ENCODE assay signal across 34 cellular contexts in genomic region chr1:236213534-236213933, GRCh38.
"Had no signal": no experiment of that assay in that cellular context is flagged by ENCODE, and none has a peak within 500 bp of the region (broad histone marks: within the 10 kb centered on the region; RNA-seq: fewer than 3 reads in every experiment).

No MANE protein-coding gene starts in this region.

- H3K36me3 ChIP-seq: ascending aorta, cardiac muscle cell had no signal

- H3K4me1 Mint-ChIP-seq: activated B cell treated with CpG ODN at 0.5 μM for 24 hours; activated CD4-positive, alpha-beta memory T cell treated with anti-CD3 and anti-CD28 coated beads, Interleukin-2, amount 10 ng/mL, durations not matched to agents 7 days and 5 days; activated CD4-positive, alpha-beta T cell treated with anti-CD3 and anti-CD28 coated beads, Interleukin-2, amount 10 ng/mL, durations not matched to agents 7 days and 5 days; activated CD8-positive, alpha-beta memory T cell treated with anti-CD3 and anti-CD28 coated beads, Interleukin-2, amount 10 ng/mL, durations not matched to agents 7 days and 5 days; activated naive CD4-positive, alpha-beta T cell treated with anti-CD3 and anti-CD28 coated beads, Interleukin-2, amount 10 ng/mL, durations not matched to agents 7 days and 5 days; activated naive CD4-positive, alpha-beta T cell treated with anti-CD3 and anti-CD28 coated beads, Interleukin-2, amount 50 U/mL, for 24 hours; activated naive CD8-positive, alpha-beta T cell treated with anti-CD3 and anti-CD28 coated beads, Interleukin-2, amount 10 ng/mL, durations not matched to agents 7 days and 5 days; activated naive CD8-positive, alpha-beta T cell treated with anti-CD3 and anti-CD28 coated beads, Interleukin-2, amount 50 U/mL, for 24 hours; brain; central memory CD8-positive, alpha-beta T cell had no signal

- H3K4me3 Mint-ChIP-seq: activated B cell treated with CpG ODN at 0.5 μM for 24 hours; activated CD4-positive, alpha-beta memory T cell treated with anti-CD3 and anti-CD28 coated beads, Interleukin-2, amount 10 ng/mL, durations not matched to agents 7 days and 5 days; activated CD4-positive, alpha-beta T cell treated with anti-CD3 and anti-CD28 coated beads, Interleukin-2, amount 10 ng/mL, durations not matched to agents 7 days and 5 days; activated CD8-positive, alpha-beta memory T cell treated with anti-CD3 and anti-CD28 coated beads, Interleukin-2, amount 10 ng/mL, durations not matched to agents 7 days and 5 days; activated CD8-positive, alpha-beta T cell treated with anti-CD3 and anti-CD28 coated beads, Interleukin-2, amount 10 ng/mL, durations not matched to agents 7 days and 5 days; activated naive CD4-positive, alpha-beta T cell treated with anti-CD3 and anti-CD28 coated beads, Interleukin-2, amount 10 ng/mL, durations not matched to agents 7 days and 5 days; activated naive CD4-positive, alpha-beta T cell treated with anti-CD3 and anti-CD28 coated beads, Interleukin-2, amount 50 U/mL, for 24 hours; activated naive CD8-positive, alpha-beta T cell; activated naive CD8-positive, alpha-beta T cell treated with anti-CD3 and anti-CD28 coated beads, Interleukin-2, amount 10 ng/mL, durations not matched to agents 7 days and 5 days; activated naive CD8-positive, alpha-beta T cell treated with anti-CD3 and anti-CD28 coated beads, Interleukin-2, amount 50 U/mL, for 24 hours; activated T-cell treated with anti-CD3 and anti-CD28 coated beads, Interleukin-2, amount 50 U/mL, for 24 hours; brain; central memory CD8-positive, alpha-beta T cell; T-helper 1 cell treated with Interleukin-12 subunit alpha and Interleukin-12 subunit beta and Interleukin-4 antibody, amounts not matched to agents 30 μg/mL and 1 μg/mL, for 36 hours; T-helper 2 cell treated with Interferon-gamma antibody and Interleukin-4, amounts not matched to agents 5 μg/mL and 100 μg/mL, for 36 hours had no signal

- H3K9me3 Mint-ChIP-seq: activated B cell treated with CpG ODN at 0.5 μM for 24 hours; activated CD4-positive, alpha-beta memory T cell treated with anti-CD3 and anti-CD28 coated beads, Interleukin-2, amount 10 ng/mL, durations not matched to agents 7 days and 5 days; activated CD4-positive, alpha-beta T cell treated with anti-CD3 and anti-CD28 coated beads, Interleukin-2, amount 10 ng/mL, durations not matched to agents 7 days and 5 days; activated naive CD4-positive, alpha-beta T cell treated with anti-CD3 and anti-CD28 coated beads, Interleukin-2, amount 10 ng/mL, durations not matched to agents 7 days and 5 days; activated naive CD4-positive, alpha-beta T cell treated with anti-CD3 and anti-CD28 coated beads, Interleukin-2, amount 50 U/mL, for 24 hours; activated naive CD8-positive, alpha-beta T cell treated with anti-CD3 and anti-CD28 coated beads, Interleukin-2, amount 10 ng/mL, durations not matched to agents 7 days and 5 days; activated naive CD8-positive, alpha-beta T cell treated with anti-CD3 and anti-CD28 coated beads, Interleukin-2, amount 50 U/mL, for 24 hours; activated T-cell treated with anti-CD3 and anti-CD28 coated beads, Interleukin-2, amount 50 U/mL, for 24 hours; activated T-helper 2 cell treated with anti-CD3 and anti-CD28 coated beads, Interferon-gamma antibody, Interleukin-2, Interleukin-4, amounts not matched to agents 10 μg/mL and 5 μg/mL and 100 μg/mL, durations not matched to agents 14 hours and 24 hours and 36 hours; brain; central memory CD8-positive, alpha-beta T cell; T-helper 1 cell treated with Interleukin-12 subunit alpha and Interleukin-12 subunit beta and Interleukin-4 antibody, amounts not matched to agents 30 μg/mL and 1 μg/mL, for 36 hours; T-helper 2 cell treated with Interferon-gamma antibody and Interleukin-4, amounts not matched to agents 5 μg/mL and 100 μg/mL, for 36 hours had no signal

- DNase-seq: activated B cell treated with CpG ODN at 0.5 μM for 24 hours; activated CD4-positive, alpha-beta memory T cell treated with anti-CD3 and anti-CD28 coated beads, Interleukin-2, amount 10 ng/mL, durations not matched to agents 7 days and 5 days; activated CD4-positive, alpha-beta T cell treated with anti-CD3 and anti-CD28 coated beads for 48 hours; activated CD4-positive, alpha-beta T cell treated with anti-CD3 and anti-CD28 coated beads, Interleukin-2, amount 10 ng/mL, durations not matched to agents 7 days and 5 days; activated CD4-positive, alpha-beta T cell treated with anti-CD3 and anti-CD28 coated beads, Interleukin-2, amount 50 U/mL, for 48 hours; activated CD4-positive, CD25-positive, alpha-beta regulatory T cell treated with anti-CD3 and anti-CD28 coated beads, Interleukin-2, amount 50 U/mL, for 72 hours; activated CD8-positive, alpha-beta memory T cell treated with anti-CD3 and anti-CD28 coated beads for 24 hours; activated CD8-positive, alpha-beta memory T cell treated with anti-CD3 and anti-CD28 coated beads, Interleukin-2, amount 10 ng/mL, durations not matched to agents 7 days and 5 days; activated CD8-positive, alpha-beta memory T cell treated with anti-CD3 and anti-CD28 coated beads, Interleukin-2, amount 50 U/mL, for 48 hours; activated CD8-positive, alpha-beta T cell treated with anti-CD3 and anti-CD28 coated beads, Interleukin-2, amount 10 ng/mL, durations not matched to agents 7 days and 5 days; activated effector memory CD4-positive, alpha-beta T cell treated with Interleukin-2 at 50 U/mL for 16 hours; activated gamma-delta T cell; activated naive CD4-positive, alpha-beta T cell treated with anti-CD3 and anti-CD28 coated beads, Interleukin-2, amount 10 ng/mL, durations not matched to agents 7 days and 5 days; activated naive CD4-positive, alpha-beta T cell treated with Interleukin-2 at 50 U/mL for 16 hours; activated naive CD8-positive, alpha-beta T cell treated with anti-CD3 and anti-CD28 coated beads, Interleukin-2, amount 10 ng/mL, durations not matched to agents 7 days and 5 days; activated naive CD8-positive, alpha-beta T cell treated with anti-CD3 and anti-CD28 coated beads, Interleukin-2, amount 50 U/mL, for 24 hours; activated T-cell treated with anti-CD3 and anti-CD28 coated beads, Interleukin-2, amount 50 U/mL, for 24 hours; activated T-cell treated with anti-CD3 and anti-CD28 coated beads, Interleukin-2, amount 50 U/mL, for 48 hours; amygdala; anterior cingulate cortex; caudate nucleus; cerebellar nuclear complex; T-helper 2 cell; T-helper 9 cell had no signal

- H3K27me3 ChIP-seq: ascending aorta, cardiac muscle cell had no signal

- H3K36me3 Mint-ChIP-seq: activated naive CD4-positive, alpha-beta T cell treated with anti-CD3 and anti-CD28 coated beads, Interleukin-2, amount 10 ng/mL, durations not matched to agents 7 days and 5 days had no signal

- H3K27ac ChIP-seq: ascending aorta, cardiac muscle cell, VCaP had no signal

- H3K4me1 ChIP-seq: ascending aorta had no signal

- H3K4me3 ChIP-seq: ascending aorta, cardiac muscle cell had no signal

- H3K27ac Mint-ChIP-seq: activated B cell treated with CpG ODN at 0.5 μM for 24 hours; activated CD4-positive, alpha-beta memory T cell treated with anti-CD3 and anti-CD28 coated beads, Interleukin-2, amount 10 ng/mL, durations not matched to agents 7 days and 5 days; activated CD4-positive, alpha-beta T cell treated with anti-CD3 and anti-CD28 coated beads, Interleukin-2, amount 10 ng/mL, durations not matched to agents 7 days and 5 days; activated CD8-positive, alpha-beta memory T cell treated with anti-CD3 and anti-CD28 coated beads, Interleukin-2, amount 10 ng/mL, durations not matched to agents 7 days and 5 days; activated CD8-positive, alpha-beta T cell treated with anti-CD3 and anti-CD28 coated beads, Interleukin-2, amount 10 ng/mL, durations not matched to agents 7 days and 5 days; activated naive CD4-positive, alpha-beta T cell treated with anti-CD3 and anti-CD28 coated beads, Interleukin-2, amount 10 ng/mL, durations not matched to agents 7 days and 5 days; activated naive CD4-positive, alpha-beta T cell treated with anti-CD3 and anti-CD28 coated beads, Interleukin-2, amount 50 U/mL, for 24 hours; activated naive CD8-positive, alpha-beta T cell; activated naive CD8-positive, alpha-beta T cell treated with anti-CD3 and anti-CD28 coated beads, Interleukin-2, amount 10 ng/mL, durations not matched to agents 7 days and 5 days; activated naive CD8-positive, alpha-beta T cell treated with anti-CD3 and anti-CD28 coated beads, Interleukin-2, amount 50 U/mL, for 24 hours; activated T-cell treated with anti-CD3 and anti-CD28 coated beads, Interleukin-2, amount 50 U/mL, for 24 hours; activated T-helper 2 cell treated with anti-CD3 and anti-CD28 coated beads, Interferon-gamma antibody, Interleukin-2, Interleukin-4, amounts not matched to agents 10 μg/mL and 5 μg/mL and 100 μg/mL, durations not matched to agents 14 hours and 24 hours and 36 hours; brain; T-helper 1 cell treated with Interleukin-12 subunit alpha and Interleukin-12 subunit beta and Interleukin-4 antibody, amounts not matched to agents 30 μg/mL and 1 μg/mL, for 36 hours; T-helper 2 cell treated with Interferon-gamma antibody and Interleukin-4, amounts not matched to agents 5 μg/mL and 100 μg/mL, for 36 hours had no signal

- ATAC-seq: activated CD8-positive, alpha-beta memory T cell treated with anti-CD3 and anti-CD28 coated beads, Interleukin-2, amount 10 ng/mL, durations not matched to agents 7 days and 5 days; activated CD8-positive, alpha-beta T cell treated with anti-CD3 and anti-CD28 coated beads, Interleukin-2, amount 10 ng/mL, durations not matched to agents 7 days and 5 days; activated naive CD8-positive, alpha-beta T cell treated with anti-CD3 and anti-CD28 coated beads, Interleukin-2, amount 50 U/mL, for 24 hours had no signal

- H3K9me3 ChIP-seq: ascending aorta had no signal

- H3K27me3 Mint-ChIP-seq: activated B cell treated with CpG ODN at 0.5 μM for 24 hours; activated CD4-positive, alpha-beta memory T cell treated with anti-CD3 and anti-CD28 coated beads, Interleukin-2, amount 10 ng/mL, durations not matched to agents 7 days and 5 days; activated CD4-positive, alpha-beta T cell treated with anti-CD3 and anti-CD28 coated beads, Interleukin-2, amount 10 ng/mL, durations not matched to agents 7 days and 5 days; activated CD8-positive, alpha-beta memory T cell treated with anti-CD3 and anti-CD28 coated beads, Interleukin-2, amount 10 ng/mL, durations not matched to agents 7 days and 5 days; activated naive CD4-positive, alpha-beta T cell treated with anti-CD3 and anti-CD28 coated beads, Interleukin-2, amount 10 ng/mL, durations not matched to agents 7 days and 5 days; activated naive CD4-positive, alpha-beta T cell treated with anti-CD3 and anti-CD28 coated beads, Interleukin-2, amount 50 U/mL, for 24 hours; activated naive CD8-positive, alpha-beta T cell; activated naive CD8-positive, alpha-beta T cell treated with anti-CD3 and anti-CD28 coated beads, Interleukin-2, amount 10 ng/mL, durations not matched to agents 7 days and 5 days; activated naive CD8-positive, alpha-beta T cell treated with anti-CD3 and anti-CD28 coated beads, Interleukin-2, amount 50 U/mL, for 24 hours; activated T-cell treated with anti-CD3 and anti-CD28 coated beads, Interleukin-2, amount 50 U/mL, for 24 hours; brain; central memory CD8-positive, alpha-beta T cell had no signal
